Comparison of ENCODE assay signal across 8 cellular contexts in genomic region chr14:61837336-61838229, GRCh38. TPM values are rescaled to one million over a fixed set of nuclear protein-coding genes. Genes with fewer than 3 reads are reported as not detected.
DNase-seq lines count a peak whose midpoint lies in the region; ATAC-seq and TF ChIP-seq lines count a peak whose summit lies in the region.

No MANE protein-coding gene starts in this region.

- H3K79me2 ChIP-seq in ACC112 (ENCODE audit: control insufficient read depth, insufficient read depth, low read length, unreplicated experiment): no peaks in the 10 kb centered on the region

- H2AFZ ChIP-seq in ACC112 (ENCODE audit: low read length, unreplicated experiment): no peak overlapping the region

- H3K27ac ChIP-seq in ACC112 (ENCODE audit: low read depth, low read length): peak overlapping the region; percentile 81
- no peak overlapping the region for H3K27ac ChIP-seq in caudate nucleus (ENCODE audit: low read depth, low read length)

- no peak overlapping the region for H3K27ac Mint-ChIP-seq in activated B cell treated with CpG ODN at 0.5 μM for 24 hours

- no peaks in the 10 kb centered on the region for H3K27me3 ChIP-seq in ACC112 (ENCODE audit: insufficient read depth, low read length)

- H3K4me3 ChIP-seq in ACC112 (ENCODE audit: low read depth, low read length): no peak overlapping the region

- DNase-seq in NCI-H2227 treated with DMSO at 0.1 percent for 48 hours (lab: John Stamatoyannopoulos, UW) (peak; percentile 64), activated B cell treated with CpG ODN at 0.5 μM for 24 hours (peak; percentile 48), caudate nucleus (lab: John Stamatoyannopoulos, UW) (peak in 57 of 61 donors; percentile 7 to 89 (median 53)), kidney tubule cell (ENCODE audit: low spot score) (peak; percentile 79)
- peak; percentile 70 for DNase-seq in stimulated activated CD4-positive, alpha-beta T cell treated with anti-CD3 and anti-CD28 coated beads, Interleukin-4, amount 100 ng/mL, for 1 hour

- intact Hi-C loops in activated B cell treated with CpG ODN at 0.5 μM for 24 hours (cut with micrococcal nuclease): loop anchor here (1.0 kb wide), 6 partner anchors 107 to 568 kb away; no protein-coding TSS in a partner anchor

- peaks cover 31% of the 10 kb centered on the region for H3K4me1 ChIP-seq in ACC112 (ENCODE audit: control insufficient read depth, insufficient read depth, low read length, unreplicated experiment)

- POLR2A ChIA-PET in activated B cell treated with CpG ODN at 0.5 μM for 24 hours (lab: Charles Lee): interaction anchor here (0.5 to 1.1 kb wide), 4 partner anchors 75 to 338 kb away, joined by 3 to 7 read pairs (median 5); partner anchors contain the start of gene SNAPC1

- H3K4me3 Mint-ChIP-seq in activated B cell treated with CpG ODN at 0.5 μM for 24 hours: no peak overlapping the region

- CTCF ChIA-PET in activated B cell treated with CpG ODN at 0.5 μM for 24 hours (lab: Charles Lee): interaction anchor here (0.6 to 4.0 kb wide), 52 partner anchors 8 to 1506 kb away, joined by 3 to 123 read pairs (median 4); partner anchors contain the start of gene SNAPC1

- TF ChIP-seq CTCF in activated B cell treated with CpG ODN at 0.5 μM for 24 hours (IDR thresholded peaks at IDR 0.05): peak; percentile 88

- peaks cover 3% of the 10 kb centered on the region for H3K4me1 Mint-ChIP-seq in activated B cell treated with CpG ODN at 0.5 μM for 24 hours

- ATAC-seq in GM18517 (IDR thresholded peaks at IDR 0.05; ENCODE audit: unreplicated experiment) (peak; percentile 80), HG03066 (IDR thresholded peaks at IDR 0.05; ENCODE audit: low read depth, unreplicated experiment) (peak; percentile 87), activated B cell treated with CpG ODN at 0.5 μM for 24 hours (ENCODE audit: low read depth) (peak; percentile 92)

- H3K27me3 Mint-ChIP-seq in activated B cell treated with CpG ODN at 0.5 μM for 24 hours: peaks cover 3% of the 10 kb centered on the region

- no peaks in the 10 kb centered on the region for H3K36me3 Mint-ChIP-seq in activated B cell treated with CpG ODN at 0.5 μM for 24 hours (ENCODE audit: low read depth)

- H3K36me3 ChIP-seq in ACC112 (ENCODE audit: insufficient read depth, low read length): no peaks in the 10 kb centered on the region

- H3K9me3 Mint-ChIP-seq in activated B cell treated with CpG ODN at 0.5 μM for 24 hours: no peaks in the 10 kb centered on the region

RNA-seq across cellular contexts. Expression of gene SYT16, which starts 25.1 kb away (rescaled TPM):
- 0.05 and 0.09 TPM in 2 replicates for total RNA-seq in activated B cell treated with CpG ODN at 0.5 μM for 24 hours
